In the genomic region with DNA sequence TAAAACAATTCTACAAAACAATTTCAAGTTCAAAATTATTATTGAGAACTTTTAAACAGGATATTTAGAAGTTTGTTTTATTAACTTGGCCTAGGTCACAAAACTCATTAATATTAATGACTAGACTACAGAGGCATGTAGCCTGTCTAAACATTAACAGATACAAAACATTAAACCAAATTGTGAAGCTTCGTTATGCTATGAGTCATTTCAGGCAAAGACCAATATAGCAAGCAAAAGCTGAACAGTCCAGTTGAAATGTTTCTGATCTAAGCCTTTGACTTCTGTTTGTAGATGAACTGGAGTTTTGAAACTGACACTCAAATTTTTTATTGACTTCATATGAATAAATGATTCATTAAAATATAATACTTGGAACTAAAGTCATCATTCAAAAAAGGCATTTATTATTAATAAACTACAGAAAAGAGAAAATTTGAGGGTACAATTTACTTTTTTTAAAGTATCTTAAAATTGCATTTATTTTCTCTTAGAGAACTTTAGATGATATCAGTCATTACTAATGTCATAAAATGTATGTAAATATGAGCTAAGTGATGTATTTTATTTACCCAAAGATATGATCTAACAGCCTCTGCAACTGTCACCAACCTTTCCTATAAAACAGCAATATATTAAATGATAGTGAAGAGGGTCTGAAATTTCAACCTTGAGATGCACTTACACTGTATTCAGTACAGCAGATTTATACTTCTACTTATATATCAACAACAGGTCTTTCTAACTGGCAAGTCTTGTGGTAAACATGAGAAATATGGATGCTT, we compare ENCODE assay signal across 11 cellular contexts.
DNase-seq lines count a peak whose midpoint lies in the region; ATAC-seq and TF ChIP-seq lines count a peak whose summit lies in the region.
"Had no signal": no experiment of that assay in that cellular context is flagged by ENCODE, and none has a peak within 500 bp of the region (broad histone marks: within the 10 kb centered on the region; RNA-seq: fewer than 3 reads in every experiment).

No MANE protein-coding gene starts in this region.

- H3K4me3 Mint-ChIP-seq in CD4-positive, alpha-beta T cell: no peak overlapping the region
- H3K4me3 Mint-ChIP-seq in CD4-positive, alpha-beta memory T cell: no peak overlapping the region
- H3K4me3 Mint-ChIP-seq: mesothelial cell of epicardium had no signal

- ATAC-seq in GM18498 (IDR thresholded peaks at IDR 0.05; ENCODE audit: unreplicated experiment) (peak; percentile 96), GM21528 (IDR thresholded peaks at IDR 0.05; ENCODE audit: low FRiP score, unreplicated experiment) (peak; percentile 97), HG03196 (IDR thresholded peaks at IDR 0.05; ENCODE audit: unreplicated experiment) (peak; percentile 98)
- no peak for ATAC-seq in CD4-positive, alpha-beta T cell (ENCODE audit: poor library complexity)

- DNase-seq in fibroblast of peridontal ligament (ENCODE audit: extremely low read depth): peak; percentile 7
- no peak for DNase-seq in CD4-positive, alpha-beta T cell
- DNase-seq in CD4-positive, alpha-beta memory T cell: no peak
- DNase-seq in amniotic stem cell (lab: John Stamatoyannopoulos, UW): no peak
- no peak for DNase-seq in foreskin melanocyte
- DNase-seq: Right ventricle myocardium superior had no signal

- no peak overlapping the region for H3K27ac Mint-ChIP-seq in CD4-positive, alpha-beta T cell
- H3K27ac Mint-ChIP-seq in CD4-positive, alpha-beta memory T cell: no peak overlapping the region
- H3K27ac Mint-ChIP-seq: mesothelial cell of epicardium had no signal

- H3K27me3 Mint-ChIP-seq in CD4-positive, alpha-beta T cell: no peaks in the 10 kb centered on the region
- H3K27me3 Mint-ChIP-seq in CD4-positive, alpha-beta memory T cell: no peaks in the 10 kb centered on the region

- no peaks in the 10 kb centered on the region for H3K36me3 ChIP-seq in CD4-positive, alpha-beta memory T cell (ENCODE audit: insufficient read depth, low read length)

- H3K4me1 ChIP-seq in CD4-positive, alpha-beta memory T cell (ENCODE audit: insufficient read depth, low read length): no peaks in the 10 kb centered on the region

- peaks cover 7% of the 10 kb centered on the region for H3K9me3 Mint-ChIP-seq in CD4-positive, alpha-beta T cell
- peaks cover 2 to 55% (median 33%) of the 10 kb centered on the region in 8 donors for H3K9me3 Mint-ChIP-seq in CD4-positive, alpha-beta memory T cell

- CTCF ChIA-PET in CD4-positive, alpha-beta T cell (lab: Charles Lee): no interaction called here
- CTCF ChIA-PET in CD4-positive, alpha-beta memory T cell (lab: Charles Lee; ENCODE audit: partially characterized antibody): no interaction called here

- H3K27me3 ChIP-seq in CD4-positive, alpha-beta T cell (ENCODE audit: control insufficient read depth, insufficient read depth, low read length): no peaks in the 10 kb centered on the region
- H3K27me3 ChIP-seq in CD4-positive, alpha-beta memory T cell (ENCODE audit: insufficient read depth, low read length): no peaks in the 10 kb centered on the region
- H3K27me3 ChIP-seq: dorsolateral prefrontal cortex had no signal

- no peaks in the 10 kb centered on the region for H3K4me1 Mint-ChIP-seq in CD4-positive, alpha-beta T cell (ENCODE audit: low read depth)
- no peaks in the 10 kb centered on the region for H3K4me1 Mint-ChIP-seq in CD4-positive, alpha-beta memory T cell
- H3K4me1 Mint-ChIP-seq: mesothelial cell of epicardium had no signal

- intact Hi-C loops in CD4-positive, alpha-beta T cell (cut with DNase I, micrococcal nuclease): no loop called here
- intact Hi-C loops in CD4-positive, alpha-beta memory T cell (cut with micrococcal nuclease): no loop called here

- no peak overlapping the region for H3K27ac ChIP-seq in CD4-positive, alpha-beta T cell (ENCODE audit: low read depth, low read length)
- H3K27ac ChIP-seq in CD4-positive, alpha-beta memory T cell (ENCODE audit: low read depth, low read length): no peak overlapping the region
- H3K27ac ChIP-seq: dorsolateral prefrontal cortex had no signal

- no peak overlapping the region for H3K4me3 ChIP-seq in CD4-positive, alpha-beta memory T cell (ENCODE audit: low read length in 2 of 2)
- H3K4me3 ChIP-seq: dorsolateral prefrontal cortex had no signal

- POLR2A ChIA-PET in CD4-positive, alpha-beta T cell (lab: Charles Lee): no interaction called here
- POLR2A ChIA-PET in CD4-positive, alpha-beta memory T cell (lab: Charles Lee; ENCODE audit: partially characterized antibody): no interaction called here

- H3K9me3 ChIP-seq in CD4-positive, alpha-beta T cell (ENCODE audit: control insufficient read depth, low read length): peaks cover 26% of the 10 kb centered on the region
- peaks cover 0 to 5% of the 10 kb centered on the region in 2 donors for H3K9me3 ChIP-seq in CD4-positive, alpha-beta memory T cell (ENCODE audit: control insufficient read depth in 1 of 2, low read length in 2 of 2)

- no peak for TF ChIP-seq CTCF in CD4-positive, alpha-beta T cell (IDR thresholded peaks at IDR 0.05)

- peaks cover 50% of the 10 kb centered on the region for H3K36me3 Mint-ChIP-seq in CD4-positive, alpha-beta T cell (ENCODE audit: low read depth)
- peaks cover 43 to 49% of the 10 kb centered on the region in 2 donors for H3K36me3 Mint-ChIP-seq in CD4-positive, alpha-beta memory T cell
